Comparison of ENCODE assay signal across 8 cellular contexts in genomic region chr2:145752091-145752806, GRCh38.
DNase-seq lines count a peak whose midpoint lies in the region; ATAC-seq and TF ChIP-seq lines count a peak whose summit lies in the region.

No MANE protein-coding gene starts in this region.

- H3K4ac ChIP-seq in mesendoderm (ENCODE audit: low read depth, low read length): peak overlapping the region; percentile 36

- ATAC-seq in GM21717 (IDR thresholded peaks at IDR 0.05; ENCODE audit: unreplicated experiment): peak; percentile 26

- no peak overlapping the region for H3K23ac ChIP-seq in mesendoderm (ENCODE audit: low read length)

- no peak overlapping the region for H2AK5ac ChIP-seq in mesendoderm (ENCODE audit: low read length)

- H2BK5ac ChIP-seq in mesendoderm (ENCODE audit: low read length): no peak overlapping the region

- H3K4me2 ChIP-seq in DOHH2 (ENCODE audit: low read length): peak overlapping the region; percentile 37
- H3K4me2 ChIP-seq in mesendoderm (ENCODE audit: low read length): no peak overlapping the region

- H4K20me1 ChIP-seq in DOHH2 (ENCODE audit: control insufficient read depth, insufficient read depth, low read depth, low read length): no peaks in the 10 kb centered on the region

- no peaks in the 10 kb centered on the region for H3F3A ChIP-seq in DOHH2 (ENCODE audit: control insufficient read depth, insufficient read depth)

- H3K79me1 ChIP-seq in mesendoderm (ENCODE audit: low read length): no peaks in the 10 kb centered on the region

- no peak overlapping the region for H4K8ac ChIP-seq in mesendoderm (ENCODE audit: low read depth, low read length)

- H3K9me3 ChIP-seq in DOHH2 (ENCODE audit: control insufficient read depth, insufficient read depth, low read length) (peaks cover 21% of the 10 kb centered on the region), HUES64 (ENCODE audit: insufficient read depth, low read depth, low read length) (no peaks in the 10 kb centered on the region), duodenal mucosa (ENCODE audit: control insufficient read depth in 1 of 2, low read length in 2 of 2) (no peaks in the 10 kb centered on the region)

- H3K27me3 ChIP-seq in DOHH2 (ENCODE audit: control insufficient read depth, low read length): no peaks in the 10 kb centered on the region
- no peaks in the 10 kb centered on the region for H3K27me3 ChIP-seq in HUES64 (ENCODE audit: insufficient read depth, low read length)
- H3K27me3 ChIP-seq in duodenal mucosa (ENCODE audit: control insufficient read depth in 1 of 2, insufficient read depth in 2 of 2, low read length in 2 of 2): no peaks in the 10 kb centered on the region
- no peaks in the 10 kb centered on the region for H3K27me3 ChIP-seq in mesendoderm (ENCODE audit: insufficient read depth, low read length, poor library complexity)

- H3K4me1 ChIP-seq in DOHH2 (ENCODE audit: control insufficient read depth, low read length): peaks cover 51% of the 10 kb centered on the region
- peaks cover 16% of the 10 kb centered on the region for H3K4me1 ChIP-seq in HUES64 (ENCODE audit: insufficient read depth, low read length)
- peaks cover 11 to 13% of the 10 kb centered on the region in 2 donors for H3K4me1 ChIP-seq in duodenal mucosa (ENCODE audit: control insufficient read depth in 1 of 2, insufficient read depth in 2 of 2, low read length in 2 of 2)
- H3K4me1 ChIP-seq in mesendoderm (ENCODE audit: control insufficient read depth, low read depth, low read length): peaks cover 6% of the 10 kb centered on the region

- WGBS in HUES64: 75% methylated on average over 4 of the region's 5 CpGs
- WGBS in mesendoderm (ENCODE audit: extremely low coverage, insufficient coverage, low lambda C conversion rate): no CpG with 5 or more reads among the region's 5 CpGs

- H3K27ac ChIP-seq in DOHH2 (ENCODE audit: low read depth, low read length): peak overlapping the region; percentile 68
- H3K27ac ChIP-seq in HUES64 (ENCODE audit: low read depth, low read length): peak overlapping the region; percentile 33; the same call in 1 of the 2 replicates
- peak overlapping the region; percentile 15 for H3K27ac ChIP-seq in duodenal mucosa (ENCODE audit: low read depth, low read length)
- peak overlapping the region; percentile 26 for H3K27ac ChIP-seq in mesendoderm (ENCODE audit: low read depth, low read length)

- H3K9me2 ChIP-seq in DOHH2 (replicated peaks; ENCODE audit: control insufficient read depth, low read length): no peaks in the 10 kb centered on the region

- peaks cover 25% of the 10 kb centered on the region for H3K36me3 ChIP-seq in DOHH2 (ENCODE audit: control insufficient read depth, low read length)
- no peaks in the 10 kb centered on the region for H3K36me3 ChIP-seq in HUES64 (ENCODE audit: insufficient read depth, low read length)
- no peaks in the 10 kb centered on the region for H3K36me3 ChIP-seq in duodenal mucosa (ENCODE audit: control insufficient read depth in 1 of 2, insufficient read depth in 2 of 2, low read length in 2 of 2)
- H3K36me3 ChIP-seq in mesendoderm (ENCODE audit: control insufficient read depth, insufficient read depth, low read length): no peaks in the 10 kb centered on the region

- peak overlapping the region; percentile 17 for H3K4me3 ChIP-seq in DOHH2 (ENCODE audit: low read length)
- no peak overlapping the region for H3K4me3 ChIP-seq in HUES64 (ENCODE audit: low read length)
- H3K4me3 ChIP-seq in duodenal mucosa (ENCODE audit: low read depth in 1 of 2, low read length in 2 of 2): no peak overlapping the region
- no peak overlapping the region for H3K4me3 ChIP-seq in mesendoderm (ENCODE audit: low read length)

- no peak overlapping the region for H2BK15ac ChIP-seq in mesendoderm (replicated peaks; ENCODE audit: low read depth)

- peak; percentile 88 for DNase-seq in OCI-M1 (lab: John Stamatoyannopoulos, UW)
- DNase-seq in mesendoderm: peak; percentile 81
- DNase-seq in activated gamma-delta T cell (lab: John Stamatoyannopoulos, UW): no peak
- no peak for DNase-seq in NK-92 treated with Interleukin-12 subunit alpha and Interleukin-12 subunit beta, amount 100 ng/mL, for 24 hours (lab: John Stamatoyannopoulos, UW)

- H2BK120ac ChIP-seq in mesendoderm (ENCODE audit: low read depth, low read length): no peak overlapping the region

- peak overlapping the region; percentile 80 for H3K18ac ChIP-seq in mesendoderm (ENCODE audit: low read length)

- H3K79me2 ChIP-seq in DOHH2 (ENCODE audit: control insufficient read depth, low read length): no peaks in the 10 kb centered on the region
- no peaks in the 10 kb centered on the region for H3K79me2 ChIP-seq in mesendoderm (ENCODE audit: control insufficient read depth, insufficient read depth, low read length)

- H3K56ac ChIP-seq in mesendoderm (ENCODE audit: low read length): peak overlapping the region; percentile 25

- H3K9ac ChIP-seq in HUES64 (ENCODE audit: low read depth, low read length) (no peak overlapping the region), duodenal mucosa (ENCODE audit: low read depth in 1 of 2, low read length in 2 of 2) (no peak overlapping the region), mesendoderm (ENCODE audit: low read length) (no peak overlapping the region)

- no peak overlapping the region for H4K5ac ChIP-seq in mesendoderm (ENCODE audit: low read length)

- TF ChIP-seq CTCF in DOHH2 (IDR thresholded peaks at IDR 0.05; ENCODE audit: low read depth, low read length, poor library complexity, severe bottlenecking): peak; percentile 73

Comparison
In these comparisons a context has a peak if more than half of its experiments do, and no peak if none do; other contexts are left out.
1. H3K27ac ChIP-seq: peak in every context shown above with its lines; median percentile 68 in DOHH2; 33 in HUES64; 26 in mesendoderm; 15 in duodenal mucosa.
2. DNase-seq: peak in OCI-M1 (single experiment) and mesendoderm (single experiment); none in activated gamma-delta T cell (single experiment) and NK-92 treated with Interleukin-12 subunit alpha and Interleukin-12 subunit beta, amount 100 ng/mL, for 24 hours (single experiment).